In genomic region chr18:3665780-3666525, GRCh38 we compare ENCODE assay signal across 1 cellular context.
A peak's percentile ranks its signal among the peaks of the same experiment; 100 is the strongest.
TF ChIP-seq lines count a peak whose summit lies in the region.

No MANE protein-coding gene starts in this region.

TF ChIP-seq in K562, 482 proteins besides CTCF, POLR2A, EP300 and RAD21 (continued from another document and continues in another):
- no peak for TF ChIP-seq MBD1 (CRISPR knock-in tag; IDR thresholded peaks at IDR 0.05)
- peak; percentile 77; the same call in 1 of the 2 replicates for TF ChIP-seq ATF6 (CRISPR knock-in tag; IDR thresholded peaks at IDR 0.05)
- TF ChIP-seq SRSF3 (IDR thresholded peaks at IDR 0.05; ENCODE audit: insufficient read depth, low read length): no peak
- no peak for TF ChIP-seq E2F5 (CRISPR knock-in tag; IDR thresholded peaks at IDR 0.05)
- TF ChIP-seq KDM5B (IDR thresholded peaks at IDR 0.05; ENCODE audit: insufficient replicate concordance, low read depth, low read length): no peak
- no peak for TF ChIP-seq ZNF280B (CRISPR knock-in tag; IDR thresholded peaks at IDR 0.05)
- TF ChIP-seq ZSCAN32 (CRISPR knock-in tag; IDR thresholded peaks at IDR 0.05): no peak
- TF ChIP-seq MAZ (CRISPR knock-in tag; conservative IDR thresholded peaks at IDR 0.05 in 1 of 2, IDR thresholded peaks at IDR 0.05 in 1 of 2): peak in 1 of 2 experiments; percentile 35; a peak in 1 of 4 replicates
- no peak for TF ChIP-seq HOMEZ (CRISPR knock-in tag; IDR thresholded peaks at IDR 0.05)
- TF ChIP-seq ZBTB5 (IDR thresholded peaks at IDR 0.05): 0 out of 2 replicates have a peak, but pooled peaks have one; percentile 26
- no peak for TF ChIP-seq CBX8 (IDR thresholded peaks at IDR 0.05; ENCODE audit: borderline replicate concordance, extremely low read depth, low read depth, low read length, poor library complexity, severe bottlenecking)
- TF ChIP-seq EP400 (IDR thresholded peaks at IDR 0.05): no peak
- TF ChIP-seq ESRRA (IDR thresholded peaks at IDR 0.05; ENCODE audit: borderline replicate concordance, low read depth): no peak
- TF ChIP-seq GMEB1 (CRISPR knock-in tag; IDR thresholded peaks at IDR 0.05): no peak
- TF ChIP-seq ZFP91 (CRISPR knock-in tag; IDR thresholded peaks at IDR 0.05): no peak
- 0 out of 2 replicates have a peak, but pooled peaks have one; percentile 33 for TF ChIP-seq RBFOX2 (IDR thresholded peaks at IDR 0.05; ENCODE audit: low read depth, low read length)
- no peak for TF ChIP-seq ZBED1 (IDR thresholded peaks at IDR 0.05)
- peak; percentile 54 for TF ChIP-seq CTBP1 (IDR thresholded peaks at IDR 0.05; ENCODE audit: borderline replicate concordance)
- TF ChIP-seq CBFA2T3 (IDR thresholded peaks at IDR 0.05): no peak
- TF ChIP-seq SIRT6 (IDR thresholded peaks at IDR 0.05; ENCODE audit: low read depth, low read length): no peak
- no peak for TF ChIP-seq NR2C2 (CRISPR knock-in tag; IDR thresholded peaks at IDR 0.05)
- TF ChIP-seq NR2C2 (tag; IDR thresholded peaks at IDR 0.05): peak; percentile 79
- no peak for TF ChIP-seq CHD4 (IDR thresholded peaks at IDR 0.05; ENCODE audit: insufficient read depth, insufficient replicate concordance, low read depth, low read length, poor library complexity, severe bottlenecking)
- peak; percentile 33; the same call in 1 of the 2 replicates for TF ChIP-seq L3MBTL2 (IDR thresholded peaks at IDR 0.05)
- peak; percentile 44; the same call in 1 of the 2 replicates for TF ChIP-seq GATA2 (CRISPR knock-in tag; IDR thresholded peaks at IDR 0.05)
- TF ChIP-seq NFRKB (IDR thresholded peaks at IDR 0.05; ENCODE audit: low read depth): peak; percentile 85
- TF ChIP-seq ZNF165 (CRISPR knock-in tag; IDR thresholded peaks at IDR 0.05; ENCODE audit: borderline replicate concordance): no peak
- peak in 1 of 2 experiments; percentile 39; a peak in 1 of 4 replicates for TF ChIP-seq TEAD1 (CRISPR knock-in tag; IDR thresholded peaks at IDR 0.05)
- TF ChIP-seq ZNF79 (CRISPR knock-in tag; IDR thresholded peaks at IDR 0.05; ENCODE audit: low read depth): no peak
- no peak for TF ChIP-seq ZNF23 (CRISPR knock-in tag; IDR thresholded peaks at IDR 0.05)
- peak; percentile 99 for TF ChIP-seq DEAF1 (CRISPR knock-in tag; IDR thresholded peaks at IDR 0.05)
- no peak for TF ChIP-seq NEUROD1 (IDR thresholded peaks at IDR 0.05; ENCODE audit: borderline replicate concordance, low read depth, low read length, partially characterized antibody)
- TF ChIP-seq SPI1 (IDR thresholded peaks at IDR 0.05; ENCODE audit: borderline replicate concordance, low read depth, low read length): no peak
- TF ChIP-seq MTA2 (IDR thresholded peaks at IDR 0.05; ENCODE audit: low read depth): 0 out of 2 replicates have a peak, but pooled peaks have one; percentile 19
- TF ChIP-seq NFIC (IDR thresholded peaks at IDR 0.05): no peak
- no peak for TF ChIP-seq THRB (CRISPR knock-in tag; conservative IDR thresholded peaks at IDR 0.05)
- TF ChIP-seq ZBTB2 (IDR thresholded peaks at IDR 0.05): no peak; the same call in 1 of the 2 replicates
- no peak for TF ChIP-seq PKNOX1 (IDR thresholded peaks at IDR 0.05)
- peak; percentile 98 for TF ChIP-seq SMC3 (conservative IDR thresholded peaks at IDR 0.05; ENCODE audit: insufficient read depth, low read depth, low read length)
